1 cellular context compared by ENCODE assay signal in genomic region chr20:51574248-51575033, GRCh38.
TF ChIP-seq lines count a peak whose summit lies in the region.

No MANE protein-coding gene starts in this region.

TF ChIP-seq in GM12878, 131 proteins besides CTCF, POLR2A, EP300 and RAD21:
- no peak for TF ChIP-seq ZNF687 (IDR thresholded peaks at IDR 0.05)
- TF ChIP-seq PAX5 (IDR thresholded peaks at IDR 0.05; ENCODE audit: borderline replicate concordance, low read depth, low read length) = no peak
- TF ChIP-seq TAF1 (IDR thresholded peaks at IDR 0.05; ENCODE audit: borderline replicate concordance, low read depth, low read length) = no peak
- TF ChIP-seq ZZZ3 (IDR thresholded peaks at IDR 0.05; ENCODE audit: control insufficient read depth, insufficient read length, low read depth) = no peak
- 0 out of 2 replicates have a peak, but pooled peaks have one; percentile 18 for TF ChIP-seq ZNF24 (IDR thresholded peaks at IDR 0.05)
- TF ChIP-seq BCLAF1 (IDR thresholded peaks at IDR 0.05) = no peak
- no peak for TF ChIP-seq CHD2 (IDR thresholded peaks at IDR 0.05; ENCODE audit: borderline replicate concordance, low read depth, low read length)
